ENCODE assay signal across 8 cellular contexts in the genomic region with DNA sequence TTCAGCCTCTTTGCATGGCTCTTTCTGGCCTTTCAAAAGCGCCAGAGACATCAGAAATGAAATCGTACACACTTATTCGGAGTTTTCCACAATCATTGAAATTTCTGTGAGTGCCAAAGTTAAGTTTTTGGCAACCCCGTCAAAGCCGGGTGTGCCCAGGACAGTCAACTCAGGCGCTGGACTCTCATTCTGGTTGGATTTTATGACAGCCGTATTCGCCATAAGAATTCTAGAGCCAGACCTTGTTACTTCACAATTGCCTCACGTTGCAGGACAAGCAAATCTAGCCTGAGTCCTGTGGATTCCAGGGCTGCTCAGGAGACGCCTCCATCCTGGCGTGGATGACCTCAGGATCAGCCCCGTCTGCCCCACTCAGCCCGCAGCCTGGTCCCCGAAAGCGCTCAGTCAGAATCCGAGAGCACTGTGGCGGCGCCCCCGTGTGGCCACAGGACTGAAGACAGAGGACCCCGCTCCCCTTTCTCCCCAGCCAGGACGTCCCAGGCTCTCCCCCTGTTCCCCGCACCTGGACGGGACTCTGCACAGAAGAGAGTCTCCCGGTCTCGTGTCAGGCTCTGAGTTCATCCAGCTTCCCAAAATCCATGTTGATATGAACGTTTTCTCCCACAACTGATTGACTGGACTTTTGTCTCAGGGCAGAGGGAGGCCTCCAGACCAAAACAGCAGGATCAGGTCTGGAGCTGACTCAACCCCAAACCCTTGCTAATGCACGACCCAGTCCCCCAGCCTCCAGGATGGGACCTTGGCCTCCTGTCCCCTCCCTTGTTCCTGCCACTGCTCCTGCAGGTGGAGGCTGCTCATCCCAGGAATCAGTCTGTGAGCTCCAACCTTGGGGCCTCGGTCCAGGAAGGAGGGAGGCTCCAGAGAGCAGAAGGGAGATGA. TPM values are rescaled to one million over a fixed set of nuclear protein-coding genes. Genes with fewer than 3 reads are reported as not detected.
A peak's percentile ranks its signal among the peaks of the same experiment; 100 is the strongest.
DNase-seq lines count a peak whose midpoint lies in the region; ATAC-seq and TF ChIP-seq lines count a peak whose summit lies in the region.

No MANE protein-coding gene starts in this region.

- H3K27me3 Mint-ChIP-seq in activated CD4-positive, alpha-beta memory T cell treated with anti-CD3 and anti-CD28 coated beads for 36 hours = peaks cover 32% of the 10 kb centered on the region
- H3K27me3 Mint-ChIP-seq in endothelial cell (ENCODE audit: unreplicated experiment) = peaks cover 4% of the 10 kb centered on the region

- H3K4me1 Mint-ChIP-seq in activated CD4-positive, alpha-beta memory T cell treated with anti-CD3 and anti-CD28 coated beads for 36 hours (ENCODE audit: low read depth) = peaks cover 6% of the 10 kb centered on the region
- H3K4me1 Mint-ChIP-seq in endothelial cell (ENCODE audit: unreplicated experiment) = no peaks in the 10 kb centered on the region

- TF ChIP-seq CTCF in endothelial cell (IDR thresholded peaks at IDR 0.05; ENCODE audit: unreplicated experiment) = peak; percentile 45

- intact Hi-C loops in activated CD4-positive, alpha-beta memory T cell treated with anti-CD3 and anti-CD28 coated beads for 36 hours (cut with micrococcal nuclease) = loop anchor here (1.0 kb wide), 2 partner anchors 22 to 44 kb away; no protein-coding TSS in a partner anchor

- H3K27ac Mint-ChIP-seq in activated CD4-positive, alpha-beta memory T cell treated with anti-CD3 and anti-CD28 coated beads for 36 hours = no peak overlapping the region
- H3K27ac Mint-ChIP-seq in endothelial cell (ENCODE audit: unreplicated experiment) = no peak overlapping the region

- peak; percentile 68 to 89 for DNase-seq in stimulated activated CD4-positive, alpha-beta T cell treated with anti-CD3 and anti-CD28 coated beads, Interleukin-12 subunit alpha, Interleukin-12 subunit beta, amount 100 ng/mL, for 24 hours (ENCODE audit: low read depth in 2 of 2)
- no peak for DNase-seq in stimulated activated CD4-positive, alpha-beta T cell treated with anti-CD3 and anti-CD28 coated beads, Interleukin-4, amount 100 ng/mL, for 24 hours
- DNase-seq in NCI-H1105 (lab: John Stamatoyannopoulos, UW) (peak; percentile 30), endothelial cell (ENCODE audit: low spot score) (peak; percentile 74), mesenteric fat pad (ENCODE audit: low spot score) (peak; percentile 95)
- DNase-seq in activated CD4-positive, alpha-beta memory T cell treated with anti-CD3 and anti-CD28 coated beads for 36 hours = peak; percentile 88
- DNase-seq in stimulated activated CD8-positive, alpha-beta memory T cell treated with anti-CD3 and anti-CD28 coated beads, Interleukin-4, amount 100 ng/mL, for 4 hours (ENCODE audit: low read depth in 2 of 2, low spot score in 1 of 2) = peak; percentile 60 to 77

- ATAC-seq in GM21381 (IDR thresholded peaks at IDR 0.05; ENCODE audit: unreplicated experiment) = no peak

- POLR2A ChIA-PET in activated CD4-positive, alpha-beta memory T cell treated with anti-CD3 and anti-CD28 coated beads for 36 hours (lab: Charles Lee) = interaction anchor here (0.6 kb wide), 1 partner anchor 843 kb away, joined by 4 read pairs; no protein-coding TSS in a partner anchor

- peaks cover 6% of the 10 kb centered on the region for H3K9me3 Mint-ChIP-seq in activated CD4-positive, alpha-beta memory T cell treated with anti-CD3 and anti-CD28 coated beads for 36 hours
- H3K9me3 Mint-ChIP-seq in endothelial cell (ENCODE audit: unreplicated experiment) = no peaks in the 10 kb centered on the region

- H3K4me3 Mint-ChIP-seq in activated CD4-positive, alpha-beta memory T cell treated with anti-CD3 and anti-CD28 coated beads for 36 hours = no peak overlapping the region
- H3K4me3 Mint-ChIP-seq in endothelial cell (ENCODE audit: unreplicated experiment) = no peak overlapping the region

- CTCF ChIA-PET in activated CD4-positive, alpha-beta memory T cell treated with anti-CD3 and anti-CD28 coated beads for 36 hours (lab: Charles Lee) = interaction anchor here (0.6 to 2.2 kb wide), 17 partner anchors 10 to 528 kb away, joined by 3 to 79 read pairs (median 5); partner anchors contain the start of genes MICA and VARS2

- H3K36me3 Mint-ChIP-seq in activated CD4-positive, alpha-beta memory T cell treated with anti-CD3 and anti-CD28 coated beads for 36 hours = peaks cover 1% of the 10 kb centered on the region
- H3K36me3 Mint-ChIP-seq in endothelial cell (ENCODE audit: low read depth, unreplicated experiment) = no peaks in the 10 kb centered on the region

RNA-seq across cellular contexts. Expression of gene MICA, which starts 38.2 kb away (rescaled TPM):
- 1 to 10 TPM; 7.1 to 8.6 TPM for total RNA-seq in activated CD4-positive, alpha-beta memory T cell treated with anti-CD3 and anti-CD28 coated beads for 36 hours
- total RNA-seq in endothelial cell (ENCODE audit: unreplicated experiment) (16.6 TPM), mesenteric fat pad (9.9 TPM)

RNA-seq across cellular contexts. Expression of gene MICB, which starts 56.3 kb away (rescaled TPM):
- total RNA-seq in activated CD4-positive, alpha-beta memory T cell treated with anti-CD3 and anti-CD28 coated beads for 36 hours = 10 to 100 TPM; 21.1 to 23.2 TPM
- total RNA-seq in endothelial cell (ENCODE audit: unreplicated experiment) = 3.6 TPM
- 4.5 TPM for total RNA-seq in mesenteric fat pad
